Comparison of ENCODE assay signal across 8 cellular contexts in genomic region chr2:42328148-42328833, GRCh38. TPM values are rescaled to one million over a fixed set of nuclear protein-coding genes. Genes with fewer than 3 reads are reported as not detected.
DNase-seq lines count a peak whose midpoint lies in the region; ATAC-seq and TF ChIP-seq lines count a peak whose summit lies in the region.

No MANE protein-coding gene starts in this region.

- peaks cover 0 to 60% (median 8%) of the 10 kb centered on the region in 3 donors for H3K36me3 ChIP-seq in tibial nerve

- DNase-seq in COLO829 (ENCODE audit: low spot score) (peak; percentile 25), HCEC 1CT (peak; percentile 50), SKM-1 (lab: John Stamatoyannopoulos, UW; ENCODE audit: unreplicated experiment) (peak; percentile 22), foreskin fibroblast (peak in 1 of 2 donors; percentile 62), tibial nerve (ENCODE audit: low spot score in 2 of 2) (no peak), UCSD-AML1 (lab: John Stamatoyannopoulos, UW; ENCODE audit: unreplicated experiment) (no peak), T-helper 9 cell (no peak)

- TF ChIP-seq CTCF in foreskin fibroblast (IDR thresholded peaks at IDR 0.05; ENCODE audit: low read depth, low read length) (peak; percentile 27), tibial nerve (IDR thresholded peaks at IDR 0.05) (peak; percentile 8 to 57 (median 37))

- no peak for TF ChIP-seq POLR2A in tibial nerve (IDR thresholded peaks at IDR 0.05)

- no peak for ATAC-seq in HG02623 (IDR thresholded peaks at IDR 0.05; ENCODE audit: unreplicated experiment)

- no peaks in the 10 kb centered on the region for H3K4me1 ChIP-seq in tibial nerve

- H3K9me3 ChIP-seq in tibial nerve = no peaks in the 10 kb centered on the region

- H3K27me3 ChIP-seq in tibial nerve = no peaks in the 10 kb centered on the region

- H3K4me3 ChIP-seq in foreskin fibroblast (ENCODE audit: low read depth in 1 of 2, low read length in 2 of 2) = no peak overlapping the region
- H3K4me3 ChIP-seq in tibial nerve = no peak overlapping the region

- H3K27ac ChIP-seq in tibial nerve = no peak overlapping the region

- 67 to 82% methylated on average over 3 of the region's 3 CpGs for WGBS in tibial nerve, 2 donors

- TF ChIP-seq EP300 in tibial nerve (IDR thresholded peaks at IDR 0.05) = no peak

RNA-seq across cellular contexts. Expression of gene COX7A2L, which starts 32.7 kb away (rescaled TPM):
- total RNA-seq in tibial nerve = 100 to 1,000 TPM in 3 of 4 donors, 10 to 100 TPM in 1; 99.9 to 137 (median 107) TPM

Comparison
In these comparisons a context has a peak if more than half of its experiments do, and no peak if none do; other contexts are left out.
1. DNase-seq: peak in COLO829 (single experiment), HCEC 1CT (single experiment) and SKM-1 (single experiment); none in tibial nerve (0 of 2), UCSD-AML1 (single experiment) and T-helper 9 cell (single experiment).